In the genomic region with DNA sequence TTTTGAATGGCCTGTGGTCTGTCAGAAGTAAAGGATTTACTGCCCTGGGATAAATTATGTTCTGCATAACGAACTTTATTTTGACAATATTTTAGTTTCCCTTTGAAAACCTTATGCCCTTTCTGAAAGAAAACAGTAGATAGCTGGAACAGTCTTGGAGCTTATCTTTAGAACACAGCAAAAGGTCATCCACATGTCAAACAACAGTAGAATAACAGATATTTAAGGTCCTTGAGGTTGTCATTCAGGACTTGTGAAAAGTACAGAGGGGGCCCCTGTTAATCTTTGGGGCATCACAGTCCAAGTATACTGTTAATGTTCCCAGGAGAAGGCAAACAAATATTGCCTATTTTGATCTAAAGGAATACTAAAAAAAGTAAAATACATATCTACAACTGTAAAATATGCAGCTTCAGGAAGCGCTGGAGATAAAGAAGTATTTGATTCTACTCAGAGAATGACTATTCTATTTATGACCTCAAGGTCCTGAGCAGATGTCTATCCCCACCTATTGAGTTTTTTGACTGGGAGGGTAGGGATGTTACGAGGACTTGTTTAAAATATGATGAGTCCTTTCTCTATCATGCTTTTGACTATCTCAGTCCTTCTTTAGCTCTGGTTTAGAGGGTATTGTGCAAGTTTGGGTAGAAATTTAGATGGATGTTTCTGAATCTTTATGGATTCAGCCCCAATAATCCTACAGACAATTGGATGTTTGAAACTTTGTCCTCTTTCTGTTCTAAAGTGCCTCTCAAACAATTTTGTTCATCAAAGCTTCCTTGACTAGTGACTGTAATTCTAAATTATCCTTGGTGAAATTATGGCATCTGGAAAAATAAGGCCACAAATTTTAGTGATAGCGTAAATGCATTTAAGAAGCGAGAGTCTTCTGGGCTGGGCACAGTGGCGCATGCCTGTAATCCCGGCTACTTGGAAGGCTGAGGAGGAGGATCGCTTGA, we compare ENCODE assay signal across 1 cellular context.
TF ChIP-seq lines count a peak whose summit lies in the region.

No MANE protein-coding gene starts in this region.

TF ChIP-seq in K562, 482 proteins besides CTCF, POLR2A, EP300 and RAD21 (continued from another document and continues in another):
- TF ChIP-seq, protein P1, sequence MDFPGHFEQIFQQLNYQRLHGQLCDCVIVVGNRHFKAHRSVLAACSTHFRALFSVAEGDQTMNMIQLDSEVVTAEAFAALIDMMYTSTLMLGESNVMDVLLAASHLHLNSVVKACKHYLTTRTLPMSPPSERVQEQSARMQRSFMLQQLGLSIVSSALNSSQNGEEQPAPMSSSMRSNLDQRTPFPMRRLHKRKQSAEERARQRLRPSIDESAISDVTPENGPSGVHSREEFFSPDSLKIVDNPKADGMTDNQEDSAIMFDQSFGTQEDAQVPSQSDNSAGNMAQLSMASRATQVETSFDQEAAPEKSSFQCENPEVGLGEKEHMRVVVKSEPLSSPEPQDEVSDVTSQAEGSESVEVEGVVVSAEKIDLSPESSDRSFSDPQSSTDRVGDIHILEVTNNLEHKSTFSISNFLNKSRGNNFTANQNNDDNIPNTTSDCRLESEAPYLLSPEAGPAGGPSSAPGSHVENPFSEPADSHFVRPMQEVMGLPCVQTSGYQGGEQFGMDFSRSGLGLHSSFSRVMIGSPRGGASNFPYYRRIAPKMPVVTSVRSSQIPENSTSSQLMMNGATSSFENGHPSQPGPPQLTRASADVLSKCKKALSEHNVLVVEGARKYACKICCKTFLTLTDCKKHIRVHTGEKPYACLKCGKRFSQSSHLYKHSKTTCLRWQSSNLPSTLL (IDR thresholded peaks at IDR 0.05): no peak
- TF ChIP-seq MBD2 (IDR thresholded peaks at IDR 0.05; ENCODE audit: borderline replicate concordance, low read depth): peak; percentile 56; the same call in 1 of the 2 replicates
- TF ChIP-seq ZNF239 (CRISPR knock-in tag; IDR thresholded peaks at IDR 0.05): no peak
- TF ChIP-seq SAP30 (IDR thresholded peaks at IDR 0.05; ENCODE audit: borderline replicate concordance, insufficient read depth, low read depth, low read length, poor library complexity, severe bottlenecking): no peak
- peak; percentile 53; the same call in 1 of the 2 replicates for TF ChIP-seq NFRKB (IDR thresholded peaks at IDR 0.05; ENCODE audit: low read depth)
- TF ChIP-seq RBM34 (IDR thresholded peaks at IDR 0.05; ENCODE audit: borderline replicate concordance, insufficient read depth, low read length): no peak
- no peak for TF ChIP-seq CHD4 (IDR thresholded peaks at IDR 0.05; ENCODE audit: insufficient read depth, insufficient replicate concordance, low read depth, low read length, poor library complexity, severe bottlenecking)
- TF ChIP-seq, protein P2, sequence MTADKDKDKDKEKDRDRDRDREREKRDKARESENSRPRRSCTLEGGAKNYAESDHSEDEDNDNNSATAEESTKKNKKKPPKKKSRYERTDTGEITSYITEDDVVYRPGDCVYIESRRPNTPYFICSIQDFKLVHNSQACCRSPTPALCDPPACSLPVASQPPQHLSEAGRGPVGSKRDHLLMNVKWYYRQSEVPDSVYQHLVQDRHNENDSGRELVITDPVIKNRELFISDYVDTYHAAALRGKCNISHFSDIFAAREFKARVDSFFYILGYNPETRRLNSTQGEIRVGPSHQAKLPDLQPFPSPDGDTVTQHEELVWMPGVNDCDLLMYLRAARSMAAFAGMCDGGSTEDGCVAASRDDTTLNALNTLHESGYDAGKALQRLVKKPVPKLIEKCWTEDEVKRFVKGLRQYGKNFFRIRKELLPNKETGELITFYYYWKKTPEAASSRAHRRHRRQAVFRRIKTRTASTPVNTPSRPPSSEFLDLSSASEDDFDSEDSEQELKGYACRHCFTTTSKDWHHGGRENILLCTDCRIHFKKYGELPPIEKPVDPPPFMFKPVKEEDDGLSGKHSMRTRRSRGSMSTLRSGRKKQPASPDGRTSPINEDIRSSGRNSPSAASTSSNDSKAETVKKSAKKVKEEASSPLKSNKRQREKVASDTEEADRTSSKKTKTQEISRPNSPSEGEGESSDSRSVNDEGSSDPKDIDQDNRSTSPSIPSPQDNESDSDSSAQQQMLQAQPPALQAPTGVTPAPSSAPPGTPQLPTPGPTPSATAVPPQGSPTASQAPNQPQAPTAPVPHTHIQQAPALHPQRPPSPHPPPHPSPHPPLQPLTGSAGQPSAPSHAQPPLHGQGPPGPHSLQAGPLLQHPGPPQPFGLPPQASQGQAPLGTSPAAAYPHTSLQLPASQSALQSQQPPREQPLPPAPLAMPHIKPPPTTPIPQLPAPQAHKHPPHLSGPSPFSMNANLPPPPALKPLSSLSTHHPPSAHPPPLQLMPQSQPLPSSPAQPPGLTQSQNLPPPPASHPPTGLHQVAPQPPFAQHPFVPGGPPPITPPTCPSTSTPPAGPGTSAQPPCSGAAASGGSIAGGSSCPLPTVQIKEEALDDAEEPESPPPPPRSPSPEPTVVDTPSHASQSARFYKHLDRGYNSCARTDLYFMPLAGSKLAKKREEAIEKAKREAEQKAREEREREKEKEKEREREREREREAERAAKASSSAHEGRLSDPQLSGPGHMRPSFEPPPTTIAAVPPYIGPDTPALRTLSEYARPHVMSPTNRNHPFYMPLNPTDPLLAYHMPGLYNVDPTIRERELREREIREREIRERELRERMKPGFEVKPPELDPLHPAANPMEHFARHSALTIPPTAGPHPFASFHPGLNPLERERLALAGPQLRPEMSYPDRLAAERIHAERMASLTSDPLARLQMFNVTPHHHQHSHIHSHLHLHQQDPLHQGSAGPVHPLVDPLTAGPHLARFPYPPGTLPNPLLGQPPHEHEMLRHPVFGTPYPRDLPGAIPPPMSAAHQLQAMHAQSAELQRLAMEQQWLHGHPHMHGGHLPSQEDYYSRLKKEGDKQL (CRISPR knock-in tag; IDR thresholded peaks at IDR 0.05; ENCODE audit: borderline replicate concordance): no peak
- peak; percentile 85 for TF ChIP-seq CEBPB (tag; IDR thresholded peaks at IDR 0.05)
- TF ChIP-seq, protein P3, sequence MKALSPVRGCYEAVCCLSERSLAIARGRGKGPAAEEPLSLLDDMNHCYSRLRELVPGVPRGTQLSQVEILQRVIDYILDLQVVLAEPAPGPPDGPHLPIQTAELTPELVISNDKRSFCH (CRISPR knock-in tag; IDR thresholded peaks at IDR 0.05): no peak
- TF ChIP-seq, protein P3 (tag; IDR thresholded peaks at IDR 0.05): peak; percentile 97
- peak; percentile 32; the same call in 1 of the 2 replicates for TF ChIP-seq CC2D1A (IDR thresholded peaks at IDR 0.05)
- TF ChIP-seq NCOA6 (IDR thresholded peaks at IDR 0.05): 0 out of 2 replicates have a peak, but pooled peaks have one; percentile 43
- TF ChIP-seq, protein P4, sequence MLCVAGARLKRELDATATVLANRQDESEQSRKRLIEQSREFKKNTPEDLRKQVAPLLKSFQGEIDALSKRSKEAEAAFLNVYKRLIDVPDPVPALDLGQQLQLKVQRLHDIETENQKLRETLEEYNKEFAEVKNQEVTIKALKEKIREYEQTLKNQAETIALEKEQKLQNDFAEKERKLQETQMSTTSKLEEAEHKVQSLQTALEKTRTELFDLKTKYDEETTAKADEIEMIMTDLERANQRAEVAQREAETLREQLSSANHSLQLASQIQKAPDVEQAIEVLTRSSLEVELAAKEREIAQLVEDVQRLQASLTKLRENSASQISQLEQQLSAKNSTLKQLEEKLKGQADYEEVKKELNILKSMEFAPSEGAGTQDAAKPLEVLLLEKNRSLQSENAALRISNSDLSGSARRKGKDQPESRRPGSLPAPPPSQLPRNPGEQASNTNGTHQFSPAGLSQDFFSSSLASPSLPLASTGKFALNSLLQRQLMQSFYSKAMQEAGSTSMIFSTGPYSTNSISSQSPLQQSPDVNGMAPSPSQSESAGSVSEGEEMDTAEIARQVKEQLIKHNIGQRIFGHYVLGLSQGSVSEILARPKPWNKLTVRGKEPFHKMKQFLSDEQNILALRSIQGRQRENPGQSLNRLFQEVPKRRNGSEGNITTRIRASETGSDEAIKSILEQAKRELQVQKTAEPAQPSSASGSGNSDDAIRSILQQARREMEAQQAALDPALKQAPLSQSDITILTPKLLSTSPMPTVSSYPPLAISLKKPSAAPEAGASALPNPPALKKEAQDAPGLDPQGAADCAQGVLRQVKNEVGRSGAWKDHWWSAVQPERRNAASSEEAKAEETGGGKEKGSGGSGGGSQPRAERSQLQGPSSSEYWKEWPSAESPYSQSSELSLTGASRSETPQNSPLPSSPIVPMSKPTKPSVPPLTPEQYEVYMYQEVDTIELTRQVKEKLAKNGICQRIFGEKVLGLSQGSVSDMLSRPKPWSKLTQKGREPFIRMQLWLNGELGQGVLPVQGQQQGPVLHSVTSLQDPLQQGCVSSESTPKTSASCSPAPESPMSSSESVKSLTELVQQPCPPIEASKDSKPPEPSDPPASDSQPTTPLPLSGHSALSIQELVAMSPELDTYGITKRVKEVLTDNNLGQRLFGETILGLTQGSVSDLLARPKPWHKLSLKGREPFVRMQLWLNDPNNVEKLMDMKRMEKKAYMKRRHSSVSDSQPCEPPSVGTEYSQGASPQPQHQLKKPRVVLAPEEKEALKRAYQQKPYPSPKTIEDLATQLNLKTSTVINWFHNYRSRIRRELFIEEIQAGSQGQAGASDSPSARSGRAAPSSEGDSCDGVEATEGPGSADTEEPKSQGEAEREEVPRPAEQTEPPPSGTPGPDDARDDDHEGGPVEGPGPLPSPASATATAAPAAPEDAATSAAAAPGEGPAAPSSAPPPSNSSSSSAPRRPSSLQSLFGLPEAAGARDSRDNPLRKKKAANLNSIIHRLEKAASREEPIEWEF (CRISPR knock-in tag; IDR thresholded peaks at IDR 0.05): peak; percentile 22; the same call in 1 of the 2 replicates
- TF ChIP-seq, protein P5, sequence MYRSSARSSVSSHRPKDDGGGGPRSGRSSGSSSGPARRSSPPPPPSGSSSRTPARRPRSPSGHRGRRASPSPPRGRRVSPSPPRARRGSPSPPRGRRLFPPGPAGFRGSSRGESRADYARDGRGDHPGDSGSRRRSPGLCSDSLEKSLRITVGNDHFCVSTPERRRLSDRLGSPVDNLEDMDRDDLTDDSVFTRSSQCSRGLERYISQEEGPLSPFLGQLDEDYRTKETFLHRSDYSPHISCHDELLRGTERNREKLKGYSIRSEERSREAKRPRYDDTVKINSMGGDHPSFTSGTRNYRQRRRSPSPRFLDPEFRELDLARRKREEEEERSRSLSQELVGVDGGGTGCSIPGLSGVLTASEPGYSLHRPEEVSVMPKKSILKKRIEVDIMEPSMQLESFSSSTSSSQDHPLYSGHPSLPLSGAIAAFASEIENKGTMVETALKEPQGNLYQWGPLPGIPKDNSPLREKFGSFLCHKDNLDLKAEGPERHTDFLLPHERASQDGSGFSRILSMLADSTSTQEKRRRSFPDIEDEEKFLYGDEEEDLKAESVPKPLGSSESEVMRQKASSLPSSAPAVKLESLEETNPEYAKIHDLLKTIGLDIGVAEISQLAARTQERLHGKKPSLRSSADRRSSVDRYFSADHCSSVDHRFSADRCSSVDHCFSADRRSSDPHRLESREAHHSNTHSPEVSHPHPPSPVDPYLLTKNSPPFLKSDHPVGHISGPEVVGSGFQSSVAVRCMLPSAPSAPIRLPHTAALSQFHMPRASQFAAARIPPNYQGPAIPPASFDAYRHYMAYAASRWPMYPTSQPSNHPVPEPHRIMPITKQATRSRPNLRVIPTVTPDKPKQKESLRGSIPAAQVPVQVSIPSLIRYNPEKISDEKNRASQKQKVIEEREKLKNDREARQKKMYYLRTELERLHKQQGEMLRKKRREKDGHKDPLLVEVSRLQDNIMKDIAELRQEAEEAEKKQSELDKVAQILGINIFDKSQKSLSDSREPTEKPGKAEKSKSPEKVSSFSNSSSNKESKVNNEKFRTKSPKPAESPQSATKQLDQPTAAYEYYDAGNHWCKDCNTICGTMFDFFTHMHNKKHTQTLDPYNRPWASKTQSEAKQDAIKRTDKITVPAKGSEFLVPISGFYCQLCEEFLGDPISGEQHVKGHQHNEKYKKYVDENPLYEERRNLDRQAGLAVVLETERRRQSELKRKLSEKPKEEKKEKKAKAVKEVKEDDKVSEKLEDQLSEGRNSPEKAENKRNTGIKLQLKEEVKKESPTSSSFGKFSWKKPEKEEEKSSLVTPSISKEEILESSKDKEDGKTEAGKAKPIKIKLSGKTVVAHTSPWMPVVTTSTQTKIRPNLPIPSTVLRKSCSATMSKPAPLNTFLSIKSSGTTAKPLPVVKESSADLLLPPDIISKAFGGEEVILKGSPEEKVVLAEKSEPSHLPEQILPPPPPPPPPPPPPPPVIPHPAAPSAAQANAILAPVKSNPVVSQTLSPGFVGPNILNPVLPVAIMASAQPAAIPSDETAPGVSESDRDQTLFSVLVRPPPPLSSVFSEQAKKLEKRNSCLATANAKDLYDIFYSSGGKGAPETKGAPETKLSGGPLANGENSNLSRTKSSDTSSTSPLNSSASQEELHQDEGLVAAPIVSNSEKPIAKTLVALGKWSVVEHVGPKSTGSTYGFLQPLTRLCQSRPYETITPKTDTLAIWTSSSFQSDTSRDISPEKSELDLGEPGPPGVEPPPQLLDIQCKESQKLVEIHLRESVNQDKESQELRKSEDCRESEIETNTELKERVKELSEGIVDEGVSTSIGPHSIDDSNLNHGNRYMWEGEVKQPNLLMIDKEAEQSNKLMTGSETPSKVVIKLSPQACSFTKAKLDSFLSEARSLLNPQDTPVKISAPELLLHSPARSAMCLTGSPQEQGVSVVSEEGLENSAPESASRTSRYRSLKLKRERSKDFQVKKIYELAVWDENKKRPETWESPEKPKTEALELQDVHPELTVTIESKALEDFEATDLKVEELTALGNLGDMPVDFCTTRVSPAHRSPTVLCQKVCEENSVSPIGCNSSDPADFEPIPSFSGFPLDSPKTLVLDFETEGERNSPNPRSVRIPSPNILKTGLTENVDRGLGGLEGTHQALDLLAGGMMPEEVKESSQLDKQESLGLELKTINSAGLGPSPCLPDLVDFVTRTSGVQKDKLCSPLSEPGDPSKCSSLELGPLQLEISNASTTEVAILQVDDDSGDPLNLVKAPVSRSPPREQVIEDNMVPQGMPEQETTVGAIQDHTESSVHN (IDR thresholded peaks at IDR 0.05; ENCODE audit: borderline replicate concordance in 1 of 2, low read depth in 1 of 2): peak in 1 of 2 experiments; percentile 92; a peak in 1 of 4 replicates
- peak; percentile 89 for TF ChIP-seq NCOR1 (IDR thresholded peaks at IDR 0.05)
- TF ChIP-seq NEUROD1 (IDR thresholded peaks at IDR 0.05; ENCODE audit: borderline replicate concordance, low read depth, low read length, partially characterized antibody): peak; percentile 46
- peak; percentile 93 for TF ChIP-seq TEAD4 (IDR thresholded peaks at IDR 0.05; ENCODE audit: low read length)
- no peak for TF ChIP-seq TEAD4 (CRISPR knock-in tag; IDR thresholded peaks at IDR 0.05; ENCODE audit: borderline replicate concordance)
- TF ChIP-seq FOXK1 (CRISPR knock-in tag; IDR thresholded peaks at IDR 0.05; ENCODE audit: borderline replicate concordance): no peak
- no peak; the same call in 1 of the 2 replicates for TF ChIP-seq DDX20 (tag; IDR thresholded peaks at IDR 0.05; ENCODE audit: low read depth)
